In genomic region chr16:35598696-35599332, GRCh38 we compare ENCODE assay signal across 15 cellular contexts.
DNase-seq lines count a peak whose midpoint lies in the region; ATAC-seq and TF ChIP-seq lines count a peak whose summit lies in the region.
"Had no signal": no experiment of that assay in that cellular context is flagged by ENCODE, and none has a peak within 500 bp of the region (broad histone marks: within the 10 kb centered on the region; RNA-seq: fewer than 3 reads in every experiment).

No MANE protein-coding gene starts in this region.

- H3K9ac ChIP-seq in GM23248: no peak overlapping the region

- no peak for ATAC-seq in gastroesophageal sphincter
- no peak for ATAC-seq in GM21576 (IDR thresholded peaks at IDR 0.05; ENCODE audit: unreplicated experiment)
- ATAC-seq: A549 had no signal

- H3K27me3 ChIP-seq in WERI-Rb-1 (ENCODE audit: insufficient read depth, low read depth, severe bottlenecking) (no peaks in the 10 kb centered on the region), GM23248 (replicated peaks; ENCODE audit: insufficient read depth) (no peaks in the 10 kb centered on the region), gastroesophageal sphincter (peaks cover 4% of the 10 kb centered on the region)
- H3K27me3 ChIP-seq: spleen had no signal

- H3K4me1 ChIP-seq in GM23248 (ENCODE audit: insufficient read depth) (no peaks in the 10 kb centered on the region), gastroesophageal sphincter (no peaks in the 10 kb centered on the region)
- H3K4me1 ChIP-seq: A549, left ventricle myocardium inferior, spleen had no signal

- TF ChIP-seq POLR2A in gastroesophageal sphincter (IDR thresholded peaks at IDR 0.05): no peak

- H4K20me1 ChIP-seq in GM23248 (ENCODE audit: insufficient read depth): no peaks in the 10 kb centered on the region

- H3K4me3 ChIP-seq in WERI-Rb-1 (ENCODE audit: low read depth, low read length) (no peak overlapping the region), GM23248 (no peak overlapping the region), gastroesophageal sphincter (no peak overlapping the region)
- H3K4me3 ChIP-seq: A549, left ventricle myocardium inferior, spleen had no signal

- H3K79me2 ChIP-seq in GM23248 (ENCODE audit: insufficient read depth): no peaks in the 10 kb centered on the region

- H3K9me2 ChIP-seq in GM23248 (ENCODE audit: insufficient read depth): no peaks in the 10 kb centered on the region

- DNase-seq in NCI-H82 (lab: John Stamatoyannopoulos, UW) (peak; percentile 24), NCI-H82 treated with DMSO at 0.1 percent for 48 hours (lab: John Stamatoyannopoulos, UW; ENCODE audit: unreplicated experiment) (no peak), NCI-H2081 (lab: John Stamatoyannopoulos, UW) (peak; percentile 43 to 67), WERI-Rb-1 (peak; percentile 15), ureter (ENCODE audit: low spot score) (peak; percentile 65), GM23248 (no peak)
- DNase-seq: activated CD4-positive, alpha-beta T cell treated with anti-CD3 and anti-CD28 coated beads for 48 hours; anterior cingulate cortex; dermis blood vessel endothelial cell; glutamatergic neuron; left ventricle myocardium inferior; spleen had no signal

- TF ChIP-seq CTCF in WERI-Rb-1 (IDR thresholded peaks at IDR 0.05; ENCODE audit: low read depth, low read length) (no peak), gastroesophageal sphincter (IDR thresholded peaks at IDR 0.05) (no peak)

- 32 to 40% methylated on average over 9 of the region's 9 CpGs for WGBS in GM23248 (ENCODE audit: low coverage in 1 of 2, low lambda C conversion rate in 2 of 2, missing lambda C conversion rate in 2 of 2), 2 experiments
- 68 to 80% methylated on average over 2 to 9 of the region's 9 CpGs for WGBS in gastroesophageal sphincter (ENCODE audit: low coverage in 1 of 2), 2 donors

- H3F3A ChIP-seq in GM23248 (ENCODE audit: insufficient read depth): no peaks in the 10 kb centered on the region

- in situ Hi-C loops in GM23248 (cut with MboI): no loop called here

- no peak overlapping the region for H3K4me2 ChIP-seq in GM23248 (ENCODE audit: unreplicated experiment)
- H3K4me2 ChIP-seq: A549 had no signal

- H3K36me3 ChIP-seq in WERI-Rb-1 (no peaks in the 10 kb centered on the region), GM23248 (ENCODE audit: low read depth) (no peaks in the 10 kb centered on the region), gastroesophageal sphincter (no peaks in the 10 kb centered on the region)
- H3K36me3 ChIP-seq: left ventricle myocardium inferior, spleen had no signal

- no peak for TF ChIP-seq EP300 in gastroesophageal sphincter (IDR thresholded peaks at IDR 0.05)

- no peaks in the 10 kb centered on the region for H3K9me3 ChIP-seq in WERI-Rb-1 (ENCODE audit: severe bottlenecking)
- H3K9me3 ChIP-seq in GM23248 (ENCODE audit: low read depth): no peaks in the 10 kb centered on the region
- no peaks in the 10 kb centered on the region for H3K9me3 ChIP-seq in gastroesophageal sphincter
- H3K9me3 ChIP-seq: A549, left ventricle myocardium inferior had no signal

- no peak overlapping the region for H2AFZ ChIP-seq in GM23248

- H3K27ac ChIP-seq in WERI-Rb-1 (no peak overlapping the region), GM23248 (no peak overlapping the region), gastroesophageal sphincter (no peak overlapping the region)
- H3K27ac ChIP-seq: left ventricle myocardium inferior, spleen had no signal

Comparison
In these comparisons a context has a peak if more than half of its experiments do, and no peak if none do; other contexts are left out.
1. DNase-seq: peak in NCI-H82 (single experiment), NCI-H2081 (2 of 2), WERI-Rb-1 (single experiment) and ureter (single experiment); none in NCI-H82 treated with DMSO at 0.1 percent for 48 hours (single experiment) and GM23248 (single experiment).